In genomic region chr7:143429770-143430698, GRCh38 we compare ENCODE assay signal across 19 cellular contexts. TPM values are rescaled to one million over a fixed set of nuclear protein-coding genes. Genes with fewer than 3 reads are reported as not detected.
DNase-seq lines count a peak whose midpoint lies in the region; ATAC-seq and TF ChIP-seq lines count a peak whose summit lies in the region.
"Had no signal": no experiment of that assay in that cellular context is flagged by ENCODE, and none has a peak within 500 bp of the region (broad histone marks: within the 10 kb centered on the region; RNA-seq: fewer than 3 reads in every experiment).

No MANE protein-coding gene starts in this region.

- no peaks in the 10 kb centered on the region for H3K27me3 ChIP-seq in left lung
- H3K27me3 ChIP-seq: neutrophil had no signal

- peak; percentile 17 for ATAC-seq in left lung
- ATAC-seq in HG03571 (IDR thresholded peaks at IDR 0.05; ENCODE audit: unreplicated experiment), result no peak
- ATAC-seq: activated CD4-positive, CD25-positive, alpha-beta regulatory T cell treated with anti-CD3 and anti-CD28 coated beads, Interleukin-2, amount 50 U/mL, for 24 hours; activated T-cell treated with anti-CD3 and anti-CD28 coated beads, Interleukin-2, amount 50 U/mL, for 4 hours had no signal

- no peak overlapping the region for H3K4me3 ChIP-seq in left lung

- H3K36me3 ChIP-seq in left lung, result no peaks in the 10 kb centered on the region
- H3K36me3 ChIP-seq: neutrophil had no signal

- peak overlapping the region; percentile 87 for H3K27ac ChIP-seq in RWPE1
- no peak overlapping the region for H3K27ac ChIP-seq in left lung
- H3K27ac ChIP-seq: neutrophil had no signal

- POLR2A ChIA-PET in RWPE1 (lab: Yijun Ruan, JAX; ENCODE audit: low non-redundant PET), result no interaction called here

- TF ChIP-seq CTCF in RWPE1 (conservative IDR thresholded peaks at IDR 0.05; ENCODE audit: low read depth), result no peak
- no peak for TF ChIP-seq CTCF in left lung (IDR thresholded peaks at IDR 0.05)

- intact Hi-C loops in left lung (cut with DNase I), result no loop called here

- no peaks in the 10 kb centered on the region for H3K9me3 ChIP-seq in left lung
- H3K9me3 ChIP-seq: neutrophil had no signal

- H3K4me1 ChIP-seq in left lung, result peaks cover 0 to 6% of the 10 kb centered on the region in 2 donors

- CTCF ChIA-PET in RWPE1 (lab: Yijun Ruan, JAX), result no interaction called here

- peak; percentile 48 for DNase-seq in EL
- DNase-seq in RWPE1 (ENCODE audit: low spot score), result peak; percentile 32
- peak; percentile 41 for DNase-seq in dermis blood vessel endothelial cell
- no peak for DNase-seq in left lung
- no peak for DNase-seq in hepatic stellate cell (ENCODE audit: low spot score)
- no peak for DNase-seq in activated CD4-positive, alpha-beta T cell treated with anti-CD3 and anti-CD28 coated beads, Interleukin-2, amount 50 U/mL, for 48 hours
- DNase-seq in NCI-H2029 (lab: John Stamatoyannopoulos, UW), result no peak
- DNase-seq: activated naive CD4-positive, alpha-beta T cell treated with anti-CD3 and anti-CD28 coated beads, Interleukin-2, amount 50 U/mL, for 16 hours; activated T-cell treated with anti-CD3 and anti-CD28 coated beads, Interleukin-2, amount 50 U/mL, for 4 hours; CD4-positive, alpha-beta memory T cell; NCI-H146; NCI-H774; T1000 had no signal

RNA-seq across cellular contexts. Expression of gene TAS2R60, which starts 13.2 kb away (rescaled TPM):
- total RNA-seq in dermis blood vessel endothelial cell (not detected in 2 replicates), left lung (not detected)
- total RNA-seq: activated T-cell treated with anti-CD3 and anti-CD28 coated beads, Interleukin-2, amount 50 U/mL, for 4 hours; HT1080; LHCN-M2; SK-MEL-5 had no signal

RNA-seq across cellular contexts. Expression of gene EPHA1, which starts 21.4 kb away (rescaled TPM):
- total RNA-seq in dermis blood vessel endothelial cell (0.09 TPM in 1 of 2 replicates, not detected in the other), left lung (10 to 100 TPM; 11.6 to 16.1 TPM)
- total RNA-seq: LHCN-M2, SK-MEL-5 had no signal

RNA-seq across cellular contexts. Expression of gene TAS2R41, which starts 47.6 kb away (rescaled TPM):
- total RNA-seq in dermis blood vessel endothelial cell (not detected in 2 replicates), left lung (not detected)
- total RNA-seq: activated T-cell treated with anti-CD3 and anti-CD28 coated beads, Interleukin-2, amount 50 U/mL, for 4 hours; HT1080; LHCN-M2; SK-MEL-5 had no signal

RNA-seq across cellular contexts. Expression of gene ZYX, which starts 48.9 kb away (rescaled TPM):
- total RNA-seq in dermis blood vessel endothelial cell, result 26.2 and 57.2 TPM in 2 replicates
- total RNA-seq in left lung, result 100 to 1,000 TPM; 180 to 307 TPM

Comparison
In these comparisons a context has a peak if more than half of its experiments do, and no peak if none do; other contexts are left out.
1. DNase-seq: peak in EL (single experiment), RWPE1 (single experiment) and dermis blood vessel endothelial cell (single experiment); none in left lung (0 of 2), hepatic stellate cell (single experiment), activated CD4-positive, alpha-beta T cell treated with anti-CD3 and anti-CD28 coated beads, Interleukin-2, amount 50 U/mL, for 48 hours (0 of 2) and NCI-H2029 (single experiment).
2. RNA of gene EPHA1, which starts 21.4 kb away (total RNA-seq): 11.6 to 16.1 TPM in left lung; 0.09 TPM in dermis blood vessel endothelial cell; every median in the first group is over 10 times any median in the second.